Comparison of ENCODE assay signal across 8 cellular contexts in the genomic region with DNA sequence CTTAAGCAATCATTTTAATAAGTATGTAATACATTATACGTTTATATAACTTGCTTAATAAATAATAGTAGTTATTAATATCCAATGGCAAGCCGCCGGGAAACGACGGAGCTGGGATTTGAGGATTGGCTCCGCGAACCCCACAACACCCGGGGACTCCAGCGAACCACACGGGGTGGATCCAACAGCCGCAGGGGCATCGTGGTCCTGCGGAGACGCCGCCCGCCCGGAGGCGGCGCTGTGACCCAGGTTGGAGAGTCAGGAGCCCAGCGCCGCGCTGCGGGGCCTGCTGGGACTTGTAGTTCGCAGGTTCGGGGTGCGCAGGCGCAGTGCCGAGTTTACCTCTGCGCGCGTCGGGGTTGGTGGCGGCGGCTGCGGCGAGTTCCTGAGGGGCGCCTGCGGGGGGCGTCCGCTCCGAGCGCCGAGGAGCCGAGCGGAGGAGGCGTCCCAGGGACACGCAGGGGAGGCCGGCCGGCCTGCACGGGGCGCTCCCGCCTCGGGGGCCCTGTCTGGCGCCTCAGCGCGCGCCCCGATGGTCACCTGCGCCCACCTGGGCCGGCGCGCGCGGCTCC. TPM values are rescaled to one million over a fixed set of nuclear protein-coding genes. Genes with fewer than 3 reads are reported as not detected.
DNase-seq lines count a peak whose midpoint lies in the region; ATAC-seq, FAIRE-seq and TF ChIP-seq lines count a peak whose summit lies in the region.

A gene (plus strand): TSS at position 329 of the 572 bp plus-strand sequence. CDS start 204 bp downstream, at position 533.

- H3K79me2 ChIP-seq in smooth muscle cell (ENCODE audit: low read depth), result peaks cover 5% of the 10 kb centered on the region

- ATAC-seq in GM18873 (IDR thresholded peaks at IDR 0.05; ENCODE audit: low FRiP score, unreplicated experiment) (peak; percentile 79), HG03139 (IDR thresholded peaks at IDR 0.05; ENCODE audit: unreplicated experiment) (peak; percentile 80)

- WGBS in smooth muscle cell (ENCODE audit: low lambda C conversion rate), result under 1% methylated on average over 54 of the region's 64 CpGs

- peak within 1 kb of the TSS; percentile 98 for H3K4me2 ChIP-seq in smooth muscle cell

- H3K27me3 Mint-ChIP-seq in immature natural killer cell (ENCODE audit: low read depth in 3 of 3), result peaks cover 0 to 3% (median 1%) of the 10 kb centered on the region in 3 donors

- H3K27me3 ChIP-seq in WERI-Rb-1 (ENCODE audit: insufficient read depth, low read depth, severe bottlenecking), result no peaks in the 10 kb centered on the region
- no peaks in the 10 kb centered on the region for H3K27me3 ChIP-seq in bronchial epithelial cell (ENCODE audit: control insufficient read depth, insufficient read depth, low read length)
- no peaks in the 10 kb centered on the region for H3K27me3 ChIP-seq in smooth muscle cell (ENCODE audit: low read depth)

- H3K9me3 ChIP-seq in WERI-Rb-1 (ENCODE audit: severe bottlenecking) (no peaks in the 10 kb centered on the region), smooth muscle cell (replicated peaks; ENCODE audit: low read depth) (no peaks in the 10 kb centered on the region)

- H3K27ac ChIP-seq in WERI-Rb-1, result peak within 1 kb of the TSS; percentile 60
- H3K27ac ChIP-seq in smooth muscle cell (ENCODE audit: low read depth), result no peak within 1 kb of the TSS

- H3K4me1 ChIP-seq in smooth muscle cell (ENCODE audit: low read depth), result no peaks in the 10 kb centered on the region

- peaks cover 0 to 3% (median 0%) of the 10 kb centered on the region in 3 donors for H3K36me3 Mint-ChIP-seq in immature natural killer cell

- H3F3A ChIP-seq in smooth muscle cell (ENCODE audit: low read depth), result no peaks in the 10 kb centered on the region

- peak within 1 kb of the TSS; percentile 66 for H3K9ac ChIP-seq in smooth muscle cell (ENCODE audit: low read depth)

- peaks cover 6 to 9% of the 10 kb centered on the region in 2 donors for H3K4me1 Mint-ChIP-seq in immature natural killer cell

- peak; percentile 95 for DNase-seq in AG08395 (ENCODE audit: low spot score)
- peak; percentile 96 for DNase-seq in NCI-H2196 (lab: John Stamatoyannopoulos, UW; ENCODE audit: unreplicated experiment)
- DNase-seq in WERI-Rb-1, result peak; percentile 98
- DNase-seq in bronchial epithelial cell (ENCODE audit: low read depth), result peak; percentile 84
- DNase-seq in immature natural killer cell, result peak; percentile 95 to 97 (median 96)
- DNase-seq in smooth muscle cell (lab: John Stamatoyannopoulos, UW; ENCODE audit: unreplicated experiment), result peak; percentile 89

- H3K4me3 ChIP-seq in WERI-Rb-1 (ENCODE audit: low read depth, low read length), result peak within 1 kb of the TSS; percentile 74
- H3K4me3 ChIP-seq in bronchial epithelial cell (ENCODE audit: low read depth, low read length), result peak within 1 kb of the TSS; percentile 80
- H3K4me3 ChIP-seq in smooth muscle cell, result peak within 1 kb of the TSS; percentile 94

- H3K36me3 ChIP-seq in WERI-Rb-1 (peaks cover 3% of the 10 kb centered on the region), bronchial epithelial cell (ENCODE audit: control insufficient read depth, insufficient read depth, low read length) (no peaks in the 10 kb centered on the region), smooth muscle cell (ENCODE audit: low read depth) (no peaks in the 10 kb centered on the region)

- H3K27ac Mint-ChIP-seq in immature natural killer cell, result peak within 1 kb of the TSS in 3 of 6 donors; percentile 39 to 81 (median 45)

- TF ChIP-seq CTCF in WERI-Rb-1 (IDR thresholded peaks at IDR 0.05; ENCODE audit: low read depth, low read length) (peak; percentile 97), bronchial epithelial cell (IDR thresholded peaks at IDR 0.05; ENCODE audit: insufficient read depth, low read length, severe bottlenecking) (peak; percentile 100), smooth muscle cell (IDR thresholded peaks at IDR 0.05; ENCODE audit: borderline replicate concordance, insufficient read depth, poor library complexity, severe bottlenecking) (peak; percentile 88)

- H4K20me1 ChIP-seq in smooth muscle cell (ENCODE audit: low read depth), result no peaks in the 10 kb centered on the region

- H2AFZ ChIP-seq in smooth muscle cell (ENCODE audit: low read depth), result peak within 1 kb of the TSS; percentile 78

- H3K9me3 Mint-ChIP-seq in immature natural killer cell, result no peaks in the 10 kb centered on the region

- H3K4me3 Mint-ChIP-seq in immature natural killer cell, result peak within 1 kb of the TSS; percentile 78 to 86 (median 80)

- FAIRE-seq in bronchial epithelial cell (lab: Jason Lieb, UNC), result no peak

RNA-seq across cellular contexts. Expression of the gene that starts here (rescaled TPM):
- total RNA-seq in bronchial epithelial cell (3.2 and 3.9 TPM in 2 replicates), smooth muscle cell (3.0 and 4.8 TPM in 2 replicates)
- polyA plus RNA-seq in immature natural killer cell (1 to 10 TPM in 1 of 3 donors, under 1 TPM in 1, not detected in 1; 0.87 to 4.1 TPM), smooth muscle cell (2.3 and 4.6 TPM in 2 replicates)
